In the genomic region with DNA sequence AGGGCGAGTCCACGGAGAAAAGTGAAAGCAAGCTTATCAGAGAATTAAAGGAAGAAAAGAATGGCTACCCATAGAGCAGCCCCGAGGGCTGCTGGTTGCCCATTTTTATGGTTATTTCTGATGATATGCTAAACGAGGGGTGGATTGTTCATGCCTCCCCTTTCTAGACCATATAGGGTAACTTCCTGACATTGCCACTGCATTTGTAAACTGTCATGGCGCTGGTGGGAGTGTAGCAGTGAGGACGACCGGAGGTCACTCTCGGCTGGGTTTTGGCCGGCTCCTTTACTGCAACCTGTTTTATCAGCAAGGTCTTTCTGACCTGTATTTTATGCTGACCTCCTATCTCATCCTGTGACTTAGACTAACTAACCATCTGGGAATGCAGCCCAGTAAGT, we compare ENCODE assay signal across 7 cellular contexts. TPM values are rescaled to one million over a fixed set of nuclear protein-coding genes. Genes with fewer than 3 reads are reported as not detected.
DNase-seq lines count a peak whose midpoint lies in the region; ATAC-seq, FAIRE-seq and TF ChIP-seq lines count a peak whose summit lies in the region.
"Not testable (repeated sequence)": the region's sequence is repeated elsewhere in the genome, so short reads cannot be mapped to it uniquely, and the experiment has no call there.

No MANE protein-coding gene starts in this region.

- not testable (repeated sequence) for H3K9me3 Mint-ChIP-seq in activated CD4-positive, alpha-beta T cell treated with anti-CD3 and anti-CD28 coated beads, Interleukin-2, amount 10 ng/mL, durations not matched to agents 24 days and 14 days

- H3K56ac ChIP-seq in IMR-90 (ENCODE audit: extremely low read depth, insufficient read depth, low read length) = not testable (repeated sequence)

- H3K36me3 ChIP-seq in IMR-90 (ENCODE audit: control insufficient read depth, insufficient read depth, low read length); Panc1 (ENCODE audit: control insufficient read depth, insufficient read depth, low read length); heart left ventricle; small intestine (ENCODE audit: control insufficient read depth in 2 of 2, insufficient read depth in 2 of 2, low read length in 2 of 2): not testable (repeated sequence)

- not testable (repeated sequence) for H3K79me1 ChIP-seq in IMR-90 (ENCODE audit: low read depth in 1 of 2, low read length in 2 of 2)

- not testable (repeated sequence) for H3K4me1 ChIP-seq in IMR-90 (ENCODE audit: control insufficient read depth, insufficient read depth, low read length); Panc1 (ENCODE audit: control insufficient read depth, insufficient read depth, low read length); heart left ventricle; small intestine (ENCODE audit: control insufficient read depth in 2 of 2, insufficient read depth in 1 of 2, low read depth in 1 of 2, low read length in 1 of 2)

- H3K4ac ChIP-seq in IMR-90 (ENCODE audit: low read depth, low read length) = not testable (repeated sequence)

- CTCF ChIA-PET in IMR-90 (lab: Yijun Ruan, JAX) (interaction anchor here (0.7 kb wide), 1 partner anchor 41 kb away, joined by 3 read pairs; a partner anchor contains a TSS), Panc1 (lab: Charles Lee) (interaction anchor here (0.6 to 0.8 kb wide), 2 partner anchors 18 to 686 kb away, joined by 3 read pairs; no protein-coding TSS in a partner anchor)

- not testable (repeated sequence) for H2BK5ac ChIP-seq in IMR-90 (ENCODE audit: low read depth, low read length, poor library complexity, severe bottlenecking)

- H4K91ac ChIP-seq in IMR-90 (ENCODE audit: insufficient read depth, low read depth, low read length) = not testable (repeated sequence)

- not testable (repeated sequence) for H3K27ac Mint-ChIP-seq in activated CD4-positive, alpha-beta T cell treated with anti-CD3 and anti-CD28 coated beads, Interleukin-2, amount 10 ng/mL, durations not matched to agents 24 days and 14 days

- not testable (repeated sequence) for H2AK5ac ChIP-seq in IMR-90 (ENCODE audit: low read depth, low read length)

- H3K27me3 Mint-ChIP-seq in activated CD4-positive, alpha-beta T cell treated with anti-CD3 and anti-CD28 coated beads, Interleukin-2, amount 10 ng/mL, durations not matched to agents 24 days and 14 days = peaks cover 58% of the 10 kb centered on the region

- not testable (repeated sequence) for H2BK15ac ChIP-seq in IMR-90 (ENCODE audit: low read depth, low read length)

- not testable (repeated sequence) for H3K36me3 Mint-ChIP-seq in activated CD4-positive, alpha-beta T cell treated with anti-CD3 and anti-CD28 coated beads, Interleukin-2, amount 10 ng/mL, durations not matched to agents 24 days and 14 days (ENCODE audit: low read depth)

- in situ Hi-C loops in IMR-90 (cut with MboI; ENCODE audit: low sequenced_read_pairs); Panc1 (cut with HindIII; ENCODE audit: low pct_unique_long_range_greater_than_20kb, low sequenced_read_pairs): not testable (repeated sequence)

- intact Hi-C loops in IMR-90 (cut with micrococcal nuclease) (loop anchor here (5.0 kb wide), 1 partner anchor 752 kb away; no protein-coding TSS in a partner anchor), Panc1 (cut with micrococcal nuclease; ENCODE audit: unreplicated experiment) (loop anchor here (5.0 kb wide), 1 partner anchor 177 kb away; a partner anchor contains a TSS), heart left ventricle (cut with DNase I) (loop anchor here in 1 of 10 donors (5.0 kb wide), 1 partner anchor 97 kb away; no protein-coding TSS in a partner anchor)
- intact Hi-C loops in activated CD4-positive, alpha-beta T cell treated with anti-CD3 and anti-CD28 coated beads, Interleukin-2, amount 10 ng/mL, durations not matched to agents 24 days and 14 days (cut with micrococcal nuclease) = not testable (repeated sequence)

- not testable (repeated sequence) for H3K9me3 ChIP-seq in IMR-90 (ENCODE audit: control insufficient read depth, insufficient read depth, low read length); Panc1 (ENCODE audit: control insufficient read depth, insufficient read depth, low read depth, low read length); small intestine (ENCODE audit: control insufficient read depth, low read depth)
- H3K9me3 ChIP-seq in heart left ventricle = peaks cover 0 to 17% (median 0%) of the 10 kb centered on the region in 12 donors

- not testable (repeated sequence) for H3K18ac ChIP-seq in IMR-90 (ENCODE audit: low read depth, low read length)

- not testable (repeated sequence) for H3K14ac ChIP-seq in IMR-90 (replicated peaks; ENCODE audit: low read depth, low read length)

- TF ChIP-seq RAD21 in IMR-90 (IDR thresholded peaks at IDR 0.05; ENCODE audit: low read length) = not testable (repeated sequence)

- POLR2A ChIA-PET in IMR-90 (lab: Charles Lee; ENCODE audit: unreplicated experiment); Panc1 (lab: Charles Lee): not testable (repeated sequence)

- not testable (repeated sequence) for DNase-seq in IMR-90; Panc1 (ENCODE audit: low read depth, low spot score); activated CD4-positive, alpha-beta T cell treated with anti-CD3 and anti-CD28 coated beads, Interleukin-2, amount 10 ng/mL, durations not matched to agents 24 days and 14 days; choroid plexus epithelial cell (ENCODE audit: low read depth); heart left ventricle
- peak; percentile 12 for DNase-seq in mesenteric fat pad (ENCODE audit: low spot score)
- peak; percentile 21 for DNase-seq in small intestine

- TF ChIP-seq POLR2A in IMR-90 (IDR thresholded peaks at IDR 0.05; ENCODE audit: low read depth, low read length); heart left ventricle (IDR thresholded peaks at IDR 0.05): not testable (repeated sequence)

- H3K23ac ChIP-seq in IMR-90 (ENCODE audit: low read depth, low read length) = not testable (repeated sequence)

- peak overlapping the region; percentile 13 for H2AFZ ChIP-seq in IMR-90 (replicated peaks; ENCODE audit: low read length, poor library complexity)

- not testable (repeated sequence) for TF ChIP-seq CTCF in IMR-90 (conservative IDR thresholded peaks at IDR 0.05; ENCODE audit: low read depth, low read length); Panc1 (IDR thresholded peaks at IDR 0.05); choroid plexus epithelial cell (conservative IDR thresholded peaks at IDR 0.05; ENCODE audit: low read depth, low read length); heart left ventricle (IDR thresholded peaks at IDR 0.05)

- not testable (repeated sequence) for H3K9ac ChIP-seq in IMR-90 (ENCODE audit: low read depth, low read length)

- FAIRE-seq in small intestine (lab: Jason Lieb, UNC) = not testable (repeated sequence)

- not testable (repeated sequence) for H4K20me1 ChIP-seq in IMR-90 (ENCODE audit: insufficient read depth, low read length)

- not testable (repeated sequence) for H3K4me3 ChIP-seq in IMR-90 (ENCODE audit: insufficient read depth, low read depth, low read length)
- H3K4me3 ChIP-seq in Panc1 (ENCODE audit: low read depth in 2 of 2, low read length in 2 of 2) (peak overlapping the region; percentile 25 to 48), choroid plexus epithelial cell (ENCODE audit: low read depth, low read length) (peak overlapping the region; percentile 23), heart left ventricle (peak overlapping the region in 8 of 12 donors; percentile 10 to 42 (median 34)), small intestine (ENCODE audit: low read depth in 1 of 2, low read length in 2 of 2) (peak overlapping the region in 1 of 2 donors; percentile 30)

- H4K5ac ChIP-seq in IMR-90 (ENCODE audit: low read depth, low read length) = not testable (repeated sequence)

- H3K4me2 ChIP-seq in IMR-90 (ENCODE audit: low read depth, low read length) = 0 out of 2 replicates have a peak overlapping the region, but pooled peaks have one; percentile 52

- H3K9me1 ChIP-seq in IMR-90 (ENCODE audit: insufficient read depth, low read length) = not testable (repeated sequence)

- WGBS in IMR-90 (ENCODE audit: extremely low coverage in 2 of 2, insufficient read length in 1 of 2), 2 experiments = no CpG with 5 or more reads among the region's 9 CpGs
- WGBS in heart left ventricle, 4 donors = 31 to 38% (median 35%) methylated on average over 9 of the region's 9 CpGs
- 7 to 40% (median 16%) methylated on average over 9 of the region's 9 CpGs for WGBS in small intestine, 3 donors

- peak overlapping the region; percentile 61 for H3K4me3 Mint-ChIP-seq in activated CD4-positive, alpha-beta T cell treated with anti-CD3 and anti-CD28 coated beads, Interleukin-2, amount 10 ng/mL, durations not matched to agents 24 days and 14 days

- H2BK20ac ChIP-seq in IMR-90 (ENCODE audit: low read depth, low read length) = not testable (repeated sequence)

- H4K8ac ChIP-seq in IMR-90 (ENCODE audit: low read depth in 2 of 2, low read length in 2 of 2) = not testable (repeated sequence)

- BruUV-seq in IMR-90 (replicated peaks; lab: Mats Ljungman, UMichigan); Panc1 (replicated peaks; lab: Mats Ljungman, UMichigan): not testable (repeated sequence)

- not testable (repeated sequence) for H3K4me1 Mint-ChIP-seq in activated CD4-positive, alpha-beta T cell treated with anti-CD3 and anti-CD28 coated beads, Interleukin-2, amount 10 ng/mL, durations not matched to agents 24 days and 14 days

- H3K27me3 ChIP-seq in IMR-90 (ENCODE audit: control insufficient read depth, insufficient read depth, low read length) (peaks cover 31% of the 10 kb centered on the region), heart left ventricle (peaks cover 0 to 34% (median 0%) of the 10 kb centered on the region in 9 donors)
- not testable (repeated sequence) for H3K27me3 ChIP-seq in Panc1 (ENCODE audit: control insufficient read depth, insufficient read depth, low read length); small intestine (ENCODE audit: control insufficient read depth in 2 of 2, insufficient read depth in 2 of 2, low read length in 2 of 2)

- not testable (repeated sequence) for H2BK120ac ChIP-seq in IMR-90 (ENCODE audit: low read depth, low read length)

- not testable (repeated sequence) for H3K27ac ChIP-seq in IMR-90 (ENCODE audit: insufficient read depth, low read length); Panc1 (ENCODE audit: low read length); small intestine (ENCODE audit: low read depth in 1 of 2, low read length in 1 of 2)
- H3K27ac ChIP-seq in heart left ventricle = peak overlapping the region in 7 of 12 donors; percentile 5 to 58 (median 37)

- dilution Hi-C loops in IMR-90 (cut with HindIII; ENCODE audit: low sequenced_read_pairs, unreplicated experiment) = not testable (repeated sequence)

- H2AK9ac ChIP-seq in IMR-90 (replicated peaks; ENCODE audit: low read depth, low read length, poor library complexity) = not testable (repeated sequence)

- ATAC-seq in IMR-90 (ENCODE audit: low read depth) (peak; percentile 35), heart left ventricle (peak in 3 of 4 donors; percentile 33 to 58 (median 43))
- not testable (repeated sequence) for ATAC-seq in Panc1

RNA-seq across cellular contexts. Expression of a gene that starts 16.7 kb away (rescaled TPM):
- total RNA-seq in IMR-90 (2012; rRNA removed) (33.0 and 48.6 TPM in 2 replicates), Panc1 (2021; ENCODE audit: unreplicated experiment) (46.6 TPM), heart left ventricle (10 to 100 TPM; 38.6 to 68.1 (median 55.4) TPM), mesenteric fat pad (42.8 TPM)
- polyA plus RNA-seq in IMR-90 (2012; rRNA removed) (32.0 and 33.9 TPM in 2 replicates), heart left ventricle (10 to 100 TPM; 43.7 to 70.8 TPM), small intestine (10 to 100 TPM; 27.6 to 36.8 (median 27.7) TPM)
- polyA plus RNA-seq in IMR-90 (2012; cell fraction: cytosol; rRNA removed) = 9.0 and 14.6 TPM in 2 replicates
- polyA plus RNA-seq in IMR-90 (2012; cell fraction: nucleus; rRNA removed; ENCODE audit: low replicate concordance) = 5.0 and 19.1 TPM in 2 replicates
- 41.8 TPM for polyA plus RNA-seq in Panc1 (2012; ENCODE audit: insufficient read length)
- total RNA-seq in activated CD4-positive, alpha-beta T cell treated with anti-CD3 and anti-CD28 coated beads, Interleukin-2, amount 10 ng/mL, durations not matched to agents 24 days and 14 days = 100 and 106 TPM in 2 replicates

RNA-seq across cellular contexts. Expression of a gene that starts 41.4 kb away (rescaled TPM):
- total RNA-seq in IMR-90 (2012; rRNA removed) (6.1 and 8.1 TPM in 2 replicates), Panc1 (2021; ENCODE audit: unreplicated experiment) (17.6 TPM), heart left ventricle (10 to 100 TPM; 24.5 to 40.2 (median 30.8) TPM), mesenteric fat pad (21.4 TPM)
- polyA plus RNA-seq in IMR-90 (2012; rRNA removed) (8.1 and 8.6 TPM in 2 replicates), heart left ventricle (10 to 100 TPM; 15.3 to 31.9 TPM), small intestine (10 to 100 TPM; 13.5 to 14.7 (median 14.5) TPM)
- 5.2 and 6.9 TPM in 2 replicates for polyA plus RNA-seq in IMR-90 (2012; cell fraction: cytosol; rRNA removed)
- polyA plus RNA-seq in IMR-90 (2012; cell fraction: nucleus; rRNA removed; ENCODE audit: low replicate concordance) = 5.7 and 6.6 TPM in 2 replicates
- 21.4 TPM for polyA plus RNA-seq in Panc1 (2012; ENCODE audit: insufficient read length)
- 12.9 and 13.3 TPM in 2 replicates for total RNA-seq in activated CD4-positive, alpha-beta T cell treated with anti-CD3 and anti-CD28 coated beads, Interleukin-2, amount 10 ng/mL, durations not matched to agents 24 days and 14 days
